ENCODE assay signal across 18 cellular contexts in genomic region chr1:108190001-108190634, GRCh38. TPM values are rescaled to one million over a fixed set of nuclear protein-coding genes. Genes with fewer than 3 reads are reported as not detected.
DNase-seq lines count a peak whose midpoint lies in the region; ATAC-seq and TF ChIP-seq lines count a peak whose summit lies in the region.
"Had no signal": no experiment of that assay in that cellular context is flagged by ENCODE, and none has a peak within 500 bp of the region (broad histone marks: within the 10 kb centered on the region; RNA-seq: fewer than 3 reads in every experiment).

No MANE protein-coding gene starts in this region.

- H3K4me1 Mint-ChIP-seq in MCF 10A (ENCODE audit: insufficient read depth, unreplicated experiment): peaks cover 16% of the 10 kb centered on the region
- no peaks in the 10 kb centered on the region for H3K4me1 Mint-ChIP-seq in endothelial cell (ENCODE audit: unreplicated experiment)

- POLR2A ChIA-PET in MCF 10A (lab: Yijun Ruan, JAX): interaction anchor here (3.1 kb wide), 1 partner anchor 10 kb away, joined by 17 read pairs; the partner anchor contains the start of gene SLC25A24

- intact Hi-C loops in MCF 10A (cut with micrococcal nuclease) (no loop called here), breast epithelium (cut with DNase I; ENCODE audit: low total_unique reads) (no loop called here)

- H3K9me3 Mint-ChIP-seq in MCF 10A (ENCODE audit: unreplicated experiment): peaks cover 11% of the 10 kb centered on the region
- H3K9me3 Mint-ChIP-seq in endothelial cell (ENCODE audit: unreplicated experiment): no peaks in the 10 kb centered on the region

- TF ChIP-seq EP300 in upper lobe of left lung (IDR thresholded peaks at IDR 0.05): no peak

- WGBS in upper lobe of left lung, 2 donors: 90 to 93% methylated on average over 7 of the region's 7 CpGs

- H3K27me3 Mint-ChIP-seq in MCF 10A (ENCODE audit: insufficient read depth, unreplicated experiment): no peaks in the 10 kb centered on the region
- no peaks in the 10 kb centered on the region for H3K27me3 Mint-ChIP-seq in endothelial cell (ENCODE audit: unreplicated experiment)

- H3K4me1 ChIP-seq in breast epithelium (no peaks in the 10 kb centered on the region), upper lobe of left lung (peaks cover 0 to 24% (median 4%) of the 10 kb centered on the region in 4 donors)

- H3K36me3 ChIP-seq in breast epithelium (no peaks in the 10 kb centered on the region), upper lobe of left lung (peaks cover 4 to 43% (median 5%) of the 10 kb centered on the region in 4 donors)

- H3K27ac Mint-ChIP-seq in MCF 10A (ENCODE audit: low read depth, unreplicated experiment): peak overlapping the region; percentile 62
- H3K27ac Mint-ChIP-seq in endothelial cell (ENCODE audit: unreplicated experiment): no peak overlapping the region

- no peak for TF ChIP-seq CTCF in MCF 10A (IDR thresholded peaks at IDR 0.05; ENCODE audit: unreplicated experiment)
- TF ChIP-seq CTCF in breast epithelium (IDR thresholded peaks at IDR 0.05): no peak
- TF ChIP-seq CTCF in NB4 (IDR thresholded peaks at IDR 0.05; ENCODE audit: low read depth, low read length): no peak
- TF ChIP-seq CTCF in endothelial cell (IDR thresholded peaks at IDR 0.05; ENCODE audit: unreplicated experiment): no peak
- TF ChIP-seq CTCF in upper lobe of left lung (IDR thresholded peaks at IDR 0.05): no peak
- no peak for TF ChIP-seq CTCF in GM13976 (IDR thresholded peaks at IDR 0.05; ENCODE audit: borderline replicate concordance, control extremely low read depth, extremely low read depth, insufficient read depth, missing control alignments)

- TF ChIP-seq POLR2A in breast epithelium (IDR thresholded peaks at IDR 0.05): no peak
- no peak for TF ChIP-seq POLR2A in NB4 (IDR thresholded peaks at IDR 0.05; ENCODE audit: extremely low read depth, insufficient read length)
- TF ChIP-seq POLR2A in upper lobe of left lung (IDR thresholded peaks at IDR 0.05): no peak

- ATAC-seq in upper lobe of left lung (ENCODE audit: low FRiP score in 2 of 2): no peak
- ATAC-seq: A549, Panc1, Right ventricle myocardium inferior, SK-N-SH treated with all-trans-retinoic acid at 6 μM for 48 hours had no signal

- no TSS peak for BruUV-seq in MCF 10A (replicated peaks; lab: Mats Ljungman, UMichigan)

- no peak overlapping the region for H3K4me3 ChIP-seq in breast epithelium
- H3K4me3 ChIP-seq in NB4 (ENCODE audit: low read depth, low read length): peak overlapping the region; percentile 42
- H3K4me3 ChIP-seq in upper lobe of left lung: no peak overlapping the region
- H3K4me3 ChIP-seq: A549 had no signal

- H3K4me3 Mint-ChIP-seq in MCF 10A (ENCODE audit: unreplicated experiment) (no peak overlapping the region), endothelial cell (ENCODE audit: unreplicated experiment) (peak overlapping the region; percentile 14)

- H3K27ac ChIP-seq in breast epithelium (no peak overlapping the region), upper lobe of left lung (peak overlapping the region; percentile 24 to 61 (median 48))
- H3K27ac ChIP-seq: A549 had no signal

- H3K36me3 Mint-ChIP-seq in MCF 10A (ENCODE audit: insufficient read depth, unreplicated experiment) (peaks cover 6% of the 10 kb centered on the region), endothelial cell (ENCODE audit: low read depth, unreplicated experiment) (peaks cover 55% of the 10 kb centered on the region)

- in situ Hi-C loops in GM13976 (cut with MboI; ENCODE audit: low sequenced_read_pairs, unreplicated experiment): no loop called here

- H3K27me3 ChIP-seq in breast epithelium (no peaks in the 10 kb centered on the region), upper lobe of left lung (no peaks in the 10 kb centered on the region)

- no peaks in the 10 kb centered on the region for H3K9me3 ChIP-seq in breast epithelium
- H3K9me3 ChIP-seq in upper lobe of left lung: no peaks in the 10 kb centered on the region
- H3K9me3 ChIP-seq: A549 had no signal

- CTCF ChIA-PET in MCF 10A (lab: Yijun Ruan, JAX): interaction anchor here (0.7 to 0.9 kb wide), 2 partner anchors 11 to 404 kb away, joined by 3 read pairs; no protein-coding TSS in a partner anchor

- DNase-seq in MCF 10A (ENCODE audit: unreplicated experiment) (no peak), breast epithelium (ENCODE audit: low spot score in 2 of 2) (no peak), NB4 (ENCODE audit: low read depth) (peak; percentile 73), endothelial cell (ENCODE audit: low spot score) (no peak), upper lobe of left lung (no peak), GM13976 (ENCODE audit: low spot score) (no peak), HCEC 1CT (no peak)
- DNase-seq in activated CD4-positive, alpha-beta T cell treated with anti-CD3 and anti-CD28 coated beads for 4 hours: no peak
- DNase-seq: COR-L47, MV-4-11, NCI-H2081, NCI-H82 had no signal

RNA-seq across cellular contexts. Expression of gene SLC25A24, which starts 10.0 kb away (rescaled TPM):
- total RNA-seq in MCF 10A (2022): 21.0 and 28.3 TPM in 2 replicates
- 10 to 100 TPM; 40.3 to 53.0 (median 45.1) TPM for total RNA-seq in breast epithelium
- 51.1 TPM for total RNA-seq in endothelial cell (ENCODE audit: unreplicated experiment)
- total RNA-seq in upper lobe of left lung: 10 to 100 TPM; 28.6 to 96.7 (median 42.5) TPM

RNA-seq across cellular contexts. Expression of gene NBPF4, which starts 53.8 kb away (rescaled TPM):
- total RNA-seq in MCF 10A (2022) (not detected in 2 replicates), breast epithelium (under 1 TPM in 1 of 3 donors, not detected in 2; 0.33 TPM), endothelial cell (ENCODE audit: unreplicated experiment) (not detected), upper lobe of left lung (not detected)
- total RNA-seq: G401, H1, Right ventricle myocardium inferior had no signal

Comparison
In these comparisons a context has a peak if more than half of its experiments do, and no peak if none do; other contexts are left out.
1. H3K27ac ChIP-seq: peak in upper lobe of left lung (4 of 4); none in breast epithelium (0 of 2).